Comparison of ENCODE assay signal across 8 cellular contexts in the genomic region with DNA sequence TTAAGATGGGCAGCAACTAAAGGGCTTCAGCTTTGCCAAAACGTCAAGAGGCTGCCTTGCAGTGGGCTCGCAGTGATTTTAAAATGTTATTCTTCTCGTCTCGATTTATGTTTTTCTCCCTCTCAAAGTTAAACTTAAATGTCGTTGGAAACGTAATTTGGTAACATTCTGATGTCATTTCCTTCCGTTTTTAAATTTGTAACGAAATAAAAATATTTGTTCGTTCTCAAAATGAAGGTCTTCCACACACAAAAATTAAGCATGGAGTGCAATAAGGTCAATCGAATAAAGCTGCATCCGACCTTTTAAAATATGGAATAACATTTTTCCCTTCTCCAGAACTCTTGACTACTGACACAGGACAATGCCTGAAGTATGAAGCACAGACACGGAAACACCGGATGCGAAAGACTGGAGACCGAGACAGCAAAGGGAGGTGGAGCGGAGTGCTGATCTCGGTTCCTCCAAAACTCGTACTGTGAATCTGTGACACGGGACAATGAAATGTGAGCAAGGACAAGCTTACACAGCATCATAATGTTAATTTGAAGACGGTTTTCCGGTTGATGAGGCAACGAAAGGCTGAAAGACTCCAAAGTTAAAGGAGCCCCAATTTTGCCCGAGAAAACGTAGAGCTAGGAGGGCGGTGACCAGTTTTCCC. TPM values are rescaled to one million over a fixed set of nuclear protein-coding genes. Genes with fewer than 3 reads are reported as not detected.
A peak's percentile ranks its signal among the peaks of the same experiment; 100 is the strongest.
DNase-seq lines count a peak whose midpoint lies in the region; ATAC-seq and TF ChIP-seq lines count a peak whose summit lies in the region.

No MANE protein-coding gene starts in this region.

- H3K27me3 Mint-ChIP-seq in CD4-positive, alpha-beta T cell = peaks cover 4% of the 10 kb centered on the region
- H3K27me3 Mint-ChIP-seq in T-helper 1 cell treated with Interleukin-12 subunit alpha and Interleukin-12 subunit beta and Interleukin-4 antibody, amounts not matched to agents 30 μg/mL and 1 μg/mL, for 36 hours (ENCODE audit: low read depth) = peaks cover 23% of the 10 kb centered on the region
- H3K27me3 Mint-ChIP-seq in stimulated activated naive CD8-positive, alpha-beta T cell treated with anti-CD3 and anti-CD28 coated beads, Interleukin-15, Interleukin-2, amounts not matched to agents 100 ng/mL and 50 ng/mL, for 24 hours = peaks cover 16% of the 10 kb centered on the region

- H3K27ac Mint-ChIP-seq in CD4-positive, alpha-beta T cell = peak overlapping the region; percentile 97
- H3K27ac Mint-ChIP-seq in T-helper 1 cell treated with Interleukin-12 subunit alpha and Interleukin-12 subunit beta and Interleukin-4 antibody, amounts not matched to agents 30 μg/mL and 1 μg/mL, for 36 hours = peak overlapping the region; percentile 95
- peak overlapping the region; percentile 90 for H3K27ac Mint-ChIP-seq in stimulated activated naive CD8-positive, alpha-beta T cell treated with anti-CD3 and anti-CD28 coated beads, Interleukin-15, Interleukin-2, amounts not matched to agents 100 ng/mL and 50 ng/mL, for 24 hours

- no peaks in the 10 kb centered on the region for H3K27me3 ChIP-seq in CD4-positive, alpha-beta T cell (ENCODE audit: control insufficient read depth, insufficient read depth, low read length)
- H3K27me3 ChIP-seq in layer of hippocampus (ENCODE audit: control insufficient read depth, insufficient read depth, low read length) = no peaks in the 10 kb centered on the region

- CTCF ChIA-PET in CD4-positive, alpha-beta T cell (lab: Charles Lee) = interaction anchor here (1.0 to 3.2 kb wide), 4 partner anchors 13 to 47 kb away, joined by 3 to 12 read pairs (median 4); no protein-coding TSS in a partner anchor

- H3K9me3 ChIP-seq in CD4-positive, alpha-beta T cell (ENCODE audit: control insufficient read depth, low read length) = no peaks in the 10 kb centered on the region

- peak in 8 of 10 experiments; percentile 6 to 53 (median 21) for DNase-seq in CD4-positive, alpha-beta T cell
- DNase-seq in GM19240 (ENCODE audit: insufficient read length, low spot score) (peak; percentile 12), HuH-7 (ENCODE audit: low spot score) (peak; percentile 28), coronary artery (ENCODE audit: low spot score) (no peak), NCI-H1048 (lab: John Stamatoyannopoulos, UW) (no peak)

- H3K4me3 ChIP-seq in coronary artery = peak overlapping the region; percentile 92

- H3K4me1 Mint-ChIP-seq in CD4-positive, alpha-beta T cell (ENCODE audit: low read depth) = peaks cover 45% of the 10 kb centered on the region
- H3K4me1 Mint-ChIP-seq in T-helper 1 cell treated with Interleukin-12 subunit alpha and Interleukin-12 subunit beta and Interleukin-4 antibody, amounts not matched to agents 30 μg/mL and 1 μg/mL, for 36 hours (ENCODE audit: low read depth) = peaks cover 45% of the 10 kb centered on the region
- peaks cover 49% of the 10 kb centered on the region for H3K4me1 Mint-ChIP-seq in stimulated activated naive CD8-positive, alpha-beta T cell treated with anti-CD3 and anti-CD28 coated beads, Interleukin-15, Interleukin-2, amounts not matched to agents 100 ng/mL and 50 ng/mL, for 24 hours (ENCODE audit: low read depth)

- H3K4me3 Mint-ChIP-seq in CD4-positive, alpha-beta T cell = peak overlapping the region; percentile 99
- H3K4me3 Mint-ChIP-seq in T-helper 1 cell treated with Interleukin-12 subunit alpha and Interleukin-12 subunit beta and Interleukin-4 antibody, amounts not matched to agents 30 μg/mL and 1 μg/mL, for 36 hours = peak overlapping the region; percentile 92
- H3K4me3 Mint-ChIP-seq in stimulated activated naive CD8-positive, alpha-beta T cell treated with anti-CD3 and anti-CD28 coated beads, Interleukin-15, Interleukin-2, amounts not matched to agents 100 ng/mL and 50 ng/mL, for 24 hours = peak overlapping the region; percentile 90

- H3K9me3 Mint-ChIP-seq in CD4-positive, alpha-beta T cell = no peaks in the 10 kb centered on the region
- no peaks in the 10 kb centered on the region for H3K9me3 Mint-ChIP-seq in T-helper 1 cell treated with Interleukin-12 subunit alpha and Interleukin-12 subunit beta and Interleukin-4 antibody, amounts not matched to agents 30 μg/mL and 1 μg/mL, for 36 hours
- H3K9me3 Mint-ChIP-seq in stimulated activated naive CD8-positive, alpha-beta T cell treated with anti-CD3 and anti-CD28 coated beads, Interleukin-15, Interleukin-2, amounts not matched to agents 100 ng/mL and 50 ng/mL, for 24 hours = no peaks in the 10 kb centered on the region

- peak; percentile 54 for ATAC-seq in CD4-positive, alpha-beta T cell (ENCODE audit: poor library complexity)

- intact Hi-C loops in CD4-positive, alpha-beta T cell (cut with DNase I, micrococcal nuclease) = loop anchor here (10.0 kb wide), 2 partner anchors 772 to 1012 kb away; a partner anchor contains a TSS

- POLR2A ChIA-PET in CD4-positive, alpha-beta T cell (lab: Charles Lee) = interaction anchor here (0.8 to 1.9 kb wide), 3 partner anchors 10 to 27 kb away, joined by 3 to 13 read pairs (median 4); a partner anchor contains a TSS

- peak overlapping the region; percentile 99 for H3K27ac ChIP-seq in CD4-positive, alpha-beta T cell (ENCODE audit: low read depth, low read length)
- H3K27ac ChIP-seq in coronary artery = peak overlapping the region; percentile 78 to 93
- peak overlapping the region; percentile 83 for H3K27ac ChIP-seq in layer of hippocampus (ENCODE audit: low read depth, low read length)

- TF ChIP-seq CTCF in CD4-positive, alpha-beta T cell (IDR thresholded peaks at IDR 0.05) = no peak
- no peak for TF ChIP-seq CTCF in coronary artery (IDR thresholded peaks at IDR 0.05)

- H3K36me3 Mint-ChIP-seq in CD4-positive, alpha-beta T cell (ENCODE audit: low read depth) = peaks cover 24% of the 10 kb centered on the region
- peaks cover 8% of the 10 kb centered on the region for H3K36me3 Mint-ChIP-seq in T-helper 1 cell treated with Interleukin-12 subunit alpha and Interleukin-12 subunit beta and Interleukin-4 antibody, amounts not matched to agents 30 μg/mL and 1 μg/mL, for 36 hours (ENCODE audit: low read depth)
- peaks cover 4% of the 10 kb centered on the region for H3K36me3 Mint-ChIP-seq in stimulated activated naive CD8-positive, alpha-beta T cell treated with anti-CD3 and anti-CD28 coated beads, Interleukin-15, Interleukin-2, amounts not matched to agents 100 ng/mL and 50 ng/mL, for 24 hours (ENCODE audit: low read depth)

RNA-seq across cellular contexts. Expression of a gene that starts 0.8 kb away (rescaled TPM):
- total RNA-seq in CD4-positive, alpha-beta T cell = 10 to 100 TPM; 33.3 to 34.2 TPM

RNA-seq across cellular contexts. Expression of a gene that starts 15.0 kb away (rescaled TPM):
- 10 to 100 TPM; 56.5 to 60.9 TPM for total RNA-seq in CD4-positive, alpha-beta T cell

Comparison
In these comparisons a context has a peak if more than half of its experiments do, and no peak if none do; other contexts are left out.
1. DNase-seq: peak in CD4-positive, alpha-beta T cell (8 of 10), GM19240 (single experiment) and HuH-7 (single experiment); none in coronary artery (single experiment) and NCI-H1048 (single experiment).
2. Peak in every context shown above with its lines, with median percentiles within 50 percentile points of each other: H3K27ac ChIP-seq, H3K27ac Mint-ChIP-seq and H3K4me3 Mint-ChIP-seq.